19 cellular contexts compared by ENCODE assay signal in the genomic region with DNA sequence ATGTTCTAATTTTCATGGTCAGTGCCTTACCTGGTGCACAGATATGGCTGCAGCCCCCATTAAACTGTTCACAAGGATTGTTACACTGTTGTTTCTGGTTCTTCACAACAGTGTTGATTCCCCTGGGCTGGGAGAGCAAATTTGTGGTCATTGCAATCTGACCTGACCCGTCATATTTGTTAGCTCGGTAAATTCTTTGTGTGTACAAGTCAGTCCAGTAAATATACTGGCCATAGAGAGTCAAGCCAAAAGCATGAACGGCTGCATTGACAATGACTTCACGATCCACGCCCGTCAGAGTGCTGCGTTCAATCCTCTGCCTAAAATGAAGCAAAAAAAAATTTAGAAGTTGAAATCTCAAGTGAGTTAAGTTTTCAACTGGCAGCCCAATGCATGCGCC.
A peak's percentile ranks its signal among the peaks of the same experiment; 100 is the strongest.
DNase-seq lines count a peak whose midpoint lies in the region; ATAC-seq, FAIRE-seq and TF ChIP-seq lines count a peak whose summit lies in the region.
"Had no signal": no experiment of that assay in that cellular context is flagged by ENCODE, and none has a peak within 500 bp of the region (broad histone marks: within the 10 kb centered on the region; RNA-seq: fewer than 3 reads in every experiment).

No MANE protein-coding gene starts in this region.

- BruUV-seq in K562 (replicated peaks; lab: Mats Ljungman, UMichigan) = no TSS peak

- H3K4me1 Mint-ChIP-seq in activated CD4-positive, alpha-beta T cell treated with anti-CD3 and anti-CD28 coated beads for 36 hours = no peaks in the 10 kb centered on the region
- H3K4me1 Mint-ChIP-seq: CD4-positive, CD25-positive, alpha-beta regulatory T cell; IgD-negative memory B cell had no signal

- peaks cover 5 to 10% of the 10 kb centered on the region in 2 experiments for H3K27me3 ChIP-seq in K562 (ENCODE audit: control insufficient read depth in 2 of 2, insufficient read depth in 2 of 2, low read length in 2 of 2)
- H3K27me3 ChIP-seq in right atrium auricular region = no peaks in the 10 kb centered on the region
- H3K27me3 ChIP-seq: BLaER1 treated with 17β-estradiol and CSF1 and Interleukin-3, amounts not matched to agents 10 nM and 100 nM had no signal

- peak overlapping the region; percentile 1; the same call in 1 of the 2 replicates for H3K4me2 ChIP-seq in K562 (ENCODE audit: insufficient read depth, low read length)
- H3K4me2 ChIP-seq: BLaER1 treated with 17β-estradiol and CSF1 and Interleukin-3, amounts not matched to agents 10 nM and 100 nM; KMS-11 had no signal

- H3K9me1 ChIP-seq in K562 (ENCODE audit: control insufficient read depth, insufficient read depth, low read length) = no peaks in the 10 kb centered on the region

- CTCF ChIA-PET in K562 (lab: Yijun Ruan, JAX; ENCODE audit: low intra/inter-chr PET ratio) = no interaction called here
- CTCF ChIA-PET in activated CD4-positive, alpha-beta T cell treated with anti-CD3 and anti-CD28 coated beads for 36 hours (lab: Charles Lee) = no interaction called here

- no peak for ATAC-seq in K562
- ATAC-seq in activated CD4-positive, alpha-beta T cell treated with anti-CD3 and anti-CD28 coated beads for 36 hours = no peak

- POLR2A ChIA-PET in K562 (lab: Yijun Ruan, JAX) = interaction anchor here (0.8 to 1.3 kb wide), 4 partner anchors 11 to 17 kb away, joined by 3 to 5 read pairs (median 4); no protein-coding TSS in a partner anchor
- POLR2A ChIA-PET in activated CD4-positive, alpha-beta T cell treated with anti-CD3 and anti-CD28 coated beads for 36 hours (lab: Charles Lee) = no interaction called here

- peaks cover 4% of the 10 kb centered on the region for H3K27me3 Mint-ChIP-seq in activated CD4-positive, alpha-beta T cell treated with anti-CD3 and anti-CD28 coated beads for 36 hours
- H3K27me3 Mint-ChIP-seq: CD4-positive, CD25-positive, alpha-beta regulatory T cell had no signal

- TF ChIP-seq EP300 in K562 (IDR thresholded peaks at IDR 0.05; ENCODE audit: low read length) = no peak

- no peaks in the 10 kb centered on the region for H3K79me2 ChIP-seq in K562 (ENCODE audit: control insufficient read depth, insufficient read depth, low read length)

- H3K27ac ChIP-seq in K562 (ENCODE audit: extremely low read depth, low read depth, low read length) (no peak overlapping the region), right atrium auricular region (no peak overlapping the region)
- H3K27ac ChIP-seq: 22Rv1; BLaER1 treated with 17β-estradiol and CSF1 and Interleukin-3, amounts not matched to agents 10 nM and 100 nM; HL-60; KMS-11 had no signal

- H3K4me3 ChIP-seq in K562 (no peak overlapping the region), right atrium auricular region (no peak overlapping the region)
- H3K4me3 ChIP-seq: BLaER1 treated with 17β-estradiol and CSF1 and Interleukin-3, amounts not matched to agents 10 nM and 100 nM had no signal

- no peaks in the 10 kb centered on the region for H3K9me3 ChIP-seq in K562 (replicated peaks; ENCODE audit: control insufficient read depth, insufficient read depth, low read depth, low read length)
- H3K9me3 ChIP-seq in right atrium auricular region = no peaks in the 10 kb centered on the region
- H3K9me3 ChIP-seq: BLaER1 treated with 17β-estradiol and CSF1 and Interleukin-3, amounts not matched to agents 10 nM and 100 nM had no signal

- DNase-seq in DMS53 (lab: John Stamatoyannopoulos, UW) (peak; percentile 36), DMS53 treated with DMSO at 0.1 percent for 48 hours (lab: John Stamatoyannopoulos, UW; ENCODE audit: unreplicated experiment) (no peak), NCI-H69 (lab: John Stamatoyannopoulos, UW) (peak; percentile 46), K562 (ENCODE audit: extremely low read depth in 1 of 4, low spot score in 3 of 4) (no peak), right atrium auricular region (ENCODE audit: low spot score) (no peak)
- no peak for DNase-seq in activated CD4-positive, alpha-beta T cell treated with anti-CD3 and anti-CD28 coated beads for 36 hours
- DNase-seq in activated effector memory CD4-positive, alpha-beta T cell treated with Interleukin-2 at 50 U/mL for 16 hours = no peak
- DNase-seq: ACHN; CD4-positive, CD25-positive, alpha-beta regulatory T cell; DND-41; GDM1; HCEC 1CT; HFFc6 had no signal

- in situ Hi-C loops in K562 (cut with MboI) = no loop called here

- H3K4me1 ChIP-seq in K562 (replicated peaks in 1 of 2; ENCODE audit: control insufficient read depth in 2 of 2, insufficient read depth in 2 of 2, low read length in 2 of 2) = peaks cover 0 to 3% of the 10 kb centered on the region in 2 experiments; a peak in 1 of 5 replicates
- H3K4me1 ChIP-seq in right atrium auricular region = no peaks in the 10 kb centered on the region
- H3K4me1 ChIP-seq: BLaER1 treated with 17β-estradiol and CSF1 and Interleukin-3, amounts not matched to agents 10 nM and 100 nM had no signal

- no peaks in the 10 kb centered on the region for H4K20me1 ChIP-seq in K562 (replicated peaks; ENCODE audit: control insufficient read depth, insufficient read depth, low read length)
- H4K20me1 ChIP-seq: BLaER1 treated with 17β-estradiol and CSF1 and Interleukin-3, amounts not matched to agents 10 nM and 100 nM had no signal

- TF ChIP-seq POLR2A in K562 (conservative IDR thresholded peaks at IDR 0.05) = no peak

- H3K27ac Mint-ChIP-seq in activated CD4-positive, alpha-beta T cell treated with anti-CD3 and anti-CD28 coated beads for 36 hours = no peak overlapping the region
- H3K27ac Mint-ChIP-seq: CD4-positive, CD25-positive, alpha-beta regulatory T cell; HFFc6; IgD-negative memory B cell had no signal

- 13% methylated on average over 8 of the region's 8 CpGs for WGBS in K562 (ENCODE audit: insufficient coverage, low coverage, missing lambda C conversion rate)

- no peak overlapping the region for H3K4me3 Mint-ChIP-seq in activated CD4-positive, alpha-beta T cell treated with anti-CD3 and anti-CD28 coated beads for 36 hours
- H3K4me3 Mint-ChIP-seq: CD4-positive, CD25-positive, alpha-beta regulatory T cell; HFFc6; IgD-negative memory B cell had no signal

- H3K9me3 Mint-ChIP-seq in activated CD4-positive, alpha-beta T cell treated with anti-CD3 and anti-CD28 coated beads for 36 hours (ENCODE audit: low read depth) = no peaks in the 10 kb centered on the region

- H3K36me3 ChIP-seq in K562 (ENCODE audit: control insufficient read depth, insufficient read depth, low read length) (no peaks in the 10 kb centered on the region), right atrium auricular region (no peaks in the 10 kb centered on the region)
- H3K36me3 ChIP-seq: BLaER1 treated with 17β-estradiol and CSF1 and Interleukin-3, amounts not matched to agents 10 nM and 100 nM had no signal

- TF ChIP-seq RAD21 in K562 (CRISPR knock-in tag; conservative IDR thresholded peaks at IDR 0.05 in 1 of 2, IDR thresholded peaks at IDR 0.05 in 1 of 2) = no peak

- intact Hi-C loops in K562 (cut with micrococcal nuclease) = loop anchor here (5.0 kb wide), 1 partner anchor 77 kb away; no protein-coding TSS in a partner anchor
- intact Hi-C loops in activated CD4-positive, alpha-beta T cell treated with anti-CD3 and anti-CD28 coated beads for 36 hours (cut with DNase I, micrococcal nuclease) = no loop called here

- H3K36me3 Mint-ChIP-seq in activated CD4-positive, alpha-beta T cell treated with anti-CD3 and anti-CD28 coated beads for 36 hours (ENCODE audit: low read depth) = no peaks in the 10 kb centered on the region
- H3K36me3 Mint-ChIP-seq: CD4-positive, CD25-positive, alpha-beta regulatory T cell; IgD-negative memory B cell had no signal

- no peak for FAIRE-seq in K562 (lab: Jason Lieb, UNC)
- FAIRE-seq: GM12892 had no signal

- no peak for TF ChIP-seq CTCF in K562 (IDR thresholded peaks at IDR 0.05 in 2 of 3, conservative IDR thresholded peaks at IDR 0.05 in 1 of 3; ENCODE audit: insufficient read depth in 2 of 3, low read depth in 1 of 3, low read length in 3 of 3)
- TF ChIP-seq CTCF in right atrium auricular region (IDR thresholded peaks at IDR 0.05) = no peak

- no peak overlapping the region for H3K9ac ChIP-seq in K562 (ENCODE audit: insufficient read depth in 1 of 2, low read depth in 2 of 2, low read length in 2 of 2)
- H3K9ac ChIP-seq: BLaER1 treated with 17β-estradiol and CSF1 and Interleukin-3, amounts not matched to agents 10 nM and 100 nM; KMS-11 had no signal

- peak overlapping the region; percentile 67 for H2AFZ ChIP-seq in K562 (ENCODE audit: low read depth, low read length)

TF ChIP-seq in K562, 482 proteins besides CTCF, POLR2A, EP300 and RAD21 (continues in another document):
- TF ChIP-seq SPI1 (IDR thresholded peaks at IDR 0.05; ENCODE audit: borderline replicate concordance, low read depth, low read length) (no peak), MAZ (CRISPR knock-in tag; conservative IDR thresholded peaks at IDR 0.05 in 1 of 2, IDR thresholded peaks at IDR 0.05 in 1 of 2) (no peak), RBM14 (IDR thresholded peaks at IDR 0.05; ENCODE audit: borderline replicate concordance, insufficient read depth, low read depth, low read length) (no peak), ZNF197 (CRISPR knock-in tag; IDR thresholded peaks at IDR 0.05; ENCODE audit: low read depth) (no peak), RBM34 (IDR thresholded peaks at IDR 0.05; ENCODE audit: borderline replicate concordance, insufficient read depth, low read length) (no peak), KLF16 (IDR thresholded peaks at IDR 0.05) (no peak), TEAD2 (tag; IDR thresholded peaks at IDR 0.05) (no peak), TBP (optimal IDR thresholded peaks at IDR 0.05; ENCODE audit: low read depth, low read length) (no peak), ZNF384 (IDR thresholded peaks at IDR 0.05; ENCODE audit: low read depth, low read length) (no peak)
- TF ChIP-seq, protein P1, sequence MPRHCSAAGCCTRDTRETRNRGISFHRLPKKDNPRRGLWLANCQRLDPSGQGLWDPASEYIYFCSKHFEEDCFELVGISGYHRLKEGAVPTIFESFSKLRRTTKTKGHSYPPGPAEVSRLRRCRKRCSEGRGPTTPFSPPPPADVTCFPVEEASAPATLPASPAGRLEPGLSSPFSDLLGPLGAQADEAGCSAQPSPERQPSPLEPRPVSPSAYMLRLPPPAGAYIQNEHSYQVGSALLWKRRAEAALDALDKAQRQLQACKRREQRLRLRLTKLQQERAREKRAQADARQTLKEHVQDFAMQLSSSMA (CRISPR knock-in tag; IDR thresholded peaks at IDR 0.05) = no peak
- TF ChIP-seq, protein P2, sequence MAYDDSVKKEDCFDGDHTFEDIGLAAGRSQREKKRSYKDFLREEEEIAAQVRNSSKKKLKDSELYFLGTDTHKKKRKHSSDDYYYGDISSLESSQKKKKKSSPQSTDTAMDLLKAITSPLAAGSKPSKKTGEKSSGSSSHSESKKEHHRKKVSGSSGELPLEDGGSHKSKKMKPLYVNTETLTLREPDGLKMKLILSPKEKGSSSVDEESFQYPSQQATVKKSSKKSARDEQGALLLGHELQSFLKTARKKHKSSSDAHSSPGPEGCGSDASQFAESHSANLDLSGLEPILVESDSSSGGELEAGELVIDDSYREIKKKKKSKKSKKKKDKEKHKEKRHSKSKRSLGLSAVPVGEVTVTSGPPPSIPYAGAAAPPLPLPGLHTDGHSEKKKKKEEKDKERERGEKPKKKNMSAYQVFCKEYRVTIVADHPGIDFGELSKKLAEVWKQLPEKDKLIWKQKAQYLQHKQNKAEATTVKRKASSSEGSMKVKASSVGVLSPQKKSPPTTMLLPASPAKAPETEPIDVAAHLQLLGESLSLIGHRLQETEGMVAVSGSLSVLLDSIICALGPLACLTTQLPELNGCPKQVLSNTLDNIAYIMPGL (CRISPR knock-in tag; IDR thresholded peaks at IDR 0.05) = no peak

Comparison
In these comparisons a context has a peak if more than half of its experiments do, and no peak if none do; other contexts are left out.
1. DNase-seq: peak in DMS53 (single experiment) and NCI-H69 (single experiment); none in DMS53 treated with DMSO at 0.1 percent for 48 hours (single experiment), K562 (0 of 4), activated CD4-positive, alpha-beta T cell treated with anti-CD3 and anti-CD28 coated beads for 36 hours (single experiment), activated effector memory CD4-positive, alpha-beta T cell treated with Interleukin-2 at 50 U/mL for 16 hours (single experiment) and right atrium auricular region (single experiment).